Comparison of ENCODE assay signal across 24 cellular contexts in the genomic region with DNA sequence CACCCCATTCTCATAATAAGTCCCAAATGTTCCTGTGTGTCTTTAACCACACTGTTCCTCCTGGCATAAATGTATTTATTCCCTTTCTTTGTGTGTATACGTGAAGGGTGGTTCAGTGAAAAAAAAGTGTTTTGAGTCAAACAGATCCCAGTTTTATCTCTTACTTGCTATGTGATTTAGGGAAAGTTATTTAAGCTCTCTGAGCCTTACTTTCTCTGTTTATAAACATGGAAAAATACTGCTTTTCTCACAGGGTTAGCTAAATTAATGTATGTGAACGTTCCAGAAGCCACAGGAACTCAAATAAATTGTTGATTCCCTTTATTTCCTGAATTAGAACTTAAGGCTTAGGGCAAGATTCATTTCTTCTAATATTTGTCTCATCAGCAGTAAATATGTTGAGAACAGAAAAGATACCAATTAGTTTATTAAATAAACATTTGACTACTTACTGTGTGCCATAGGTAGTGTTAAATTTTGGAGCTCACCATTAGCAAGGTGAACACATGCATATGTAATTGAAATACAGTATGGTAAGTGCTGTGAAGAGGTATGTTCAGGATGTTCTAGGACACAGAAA.
"Had no signal": no experiment of that assay in that cellular context is flagged by ENCODE, and none has a peak within 500 bp of the region (broad histone marks: within the 10 kb centered on the region; RNA-seq: fewer than 3 reads in every experiment).

No MANE protein-coding gene starts in this region.

- ATAC-seq: gastroesophageal sphincter, heart left ventricle, mucosa of descending colon had no signal

- H3K4me1 Mint-ChIP-seq: activated CD4-positive, alpha-beta T cell treated with anti-CD3 and anti-CD28 coated beads, Interleukin-2, amount 10 ng/mL, durations not matched to agents 7 days and 5 days had no signal

- H3K27me3 ChIP-seq: ascending aorta, breast epithelium, gastroesophageal sphincter, heart left ventricle, tibial nerve had no signal

- H3K4me3 Mint-ChIP-seq: activated CD4-positive, alpha-beta T cell treated with anti-CD3 and anti-CD28 coated beads, Interleukin-2, amount 10 ng/mL, durations not matched to agents 7 days and 5 days; activated naive CD4-positive, alpha-beta T cell treated with anti-CD3 and anti-CD28 coated beads, Interleukin-2, amount 50 U/mL, for 24 hours; naive B cell; T-helper 2 cell treated with Interferon-gamma antibody and Interleukin-4, amounts not matched to agents 5 μg/mL and 100 μg/mL, for 36 hours had no signal

- H3K36me3 ChIP-seq: breast epithelium had no signal

- H3K27ac ChIP-seq: ascending aorta, breast epithelium, gastroesophageal sphincter, heart left ventricle, left ventricle myocardium inferior, tibial nerve had no signal

- H3K9me3 ChIP-seq: breast epithelium, gastroesophageal sphincter, mucosa of descending colon had no signal

- H3K9me3 Mint-ChIP-seq: activated naive CD4-positive, alpha-beta T cell treated with anti-CD3 and anti-CD28 coated beads, Interleukin-2, amount 50 U/mL, for 24 hours; T-helper 2 cell treated with Interferon-gamma antibody and Interleukin-4, amounts not matched to agents 5 μg/mL and 100 μg/mL, for 36 hours had no signal

- H3K4me1 ChIP-seq: ascending aorta, breast epithelium had no signal

- DNase-seq: activated CD4-positive, alpha-beta T cell treated with anti-CD3 and anti-CD28 coated beads, Interleukin-2, amount 10 ng/mL, durations not matched to agents 7 days and 5 days; activated CD8-positive, alpha-beta memory T cell treated with anti-CD3 and anti-CD28 coated beads for 24 hours; activated CD8-positive, alpha-beta memory T cell treated with anti-CD3 and anti-CD28 coated beads, Interleukin-2, amount 50 U/mL, for 48 hours; activated effector memory CD4-positive, alpha-beta T cell treated with anti-CD3 and anti-CD28 coated beads, Interleukin-2, amount 50 U/mL, for 16 hours; activated T-cell treated with anti-CD3 and anti-CD28 coated beads, Interleukin-2, amount 50 U/mL, for 48 hours; cerebellar nuclear complex; cortex of kidney; heart left ventricle; left ventricle myocardium inferior; mammary epithelial cell; mucosa of descending colon; naive B cell; nucleus accumbens; posterior cingulate gyrus; stimulated activated CD4-positive, alpha-beta T cell treated with anti-CD3 and anti-CD28 coated beads, Interleukin-12 subunit alpha, Interleukin-12 subunit beta, amount 100 ng/mL, for 4 hours; stimulated activated CD4-positive, alpha-beta T cell treated with anti-CD3 and anti-CD28 coated beads, Interleukin-1b, Interleukin-23, amount 100 ng/mL, for 48 hours; stimulated activated CD8-positive, alpha-beta memory T cell treated with anti-CD3 and anti-CD28 coated beads, Interleukin-4, amount 100 ng/mL, for 48 hours; stimulated activated naive CD4-positive, alpha-beta T cell treated with Interleukin-2 at 50 U/mL for 16 hours had no signal

- H3K4me3 ChIP-seq: ascending aorta, breast epithelium, gastroesophageal sphincter, heart left ventricle, left ventricle myocardium inferior, mucosa of descending colon, tibial nerve had no signal

- H3K27ac Mint-ChIP-seq: activated CD4-positive, alpha-beta T cell treated with anti-CD3 and anti-CD28 coated beads, Interleukin-2, amount 10 ng/mL, durations not matched to agents 7 days and 5 days; T-helper 2 cell treated with Interferon-gamma antibody and Interleukin-4, amounts not matched to agents 5 μg/mL and 100 μg/mL, for 36 hours had no signal

- H3K27me3 Mint-ChIP-seq: activated CD4-positive, alpha-beta T cell treated with anti-CD3 and anti-CD28 coated beads, Interleukin-2, amount 10 ng/mL, durations not matched to agents 7 days and 5 days; activated naive CD4-positive, alpha-beta T cell treated with anti-CD3 and anti-CD28 coated beads, Interleukin-2, amount 50 U/mL, for 24 hours; naive B cell had no signal
